ENCODE assay signal across 18 cellular contexts in genomic region chr3:57131210-57131588, GRCh38. TPM values are rescaled to one million over a fixed set of nuclear protein-coding genes. Genes with fewer than 3 reads are reported as not detected.
DNase-seq lines count a peak whose midpoint lies in the region; ATAC-seq, FAIRE-seq and TF ChIP-seq lines count a peak whose summit lies in the region.
"Had no signal": no experiment of that assay in that cellular context is flagged by ENCODE, and none has a peak within 500 bp of the region (broad histone marks: within the 10 kb centered on the region; RNA-seq: fewer than 3 reads in every experiment).

No MANE protein-coding gene starts in this region.

- DNase-seq in neural progenitor cell (ENCODE audit: low spot score) (no peak), NCI-H1048 (lab: John Stamatoyannopoulos, UW) (no peak), left cardiac atrium (no peak), foreskin fibroblast (no peak), HTR-8/SVneo (ENCODE audit: insufficient read length, low spot score) (no peak)
- DNase-seq: Calu3, Karpas-422, MM.1S, NCI-H1105 treated with DMSO at 0.1 percent for 48 hours, NCI-H187, NCI-H446 treated with DMSO at 0.1 percent for 48 hours had no signal

- H3K27ac Mint-ChIP-seq in brain (peak overlapping the region in 3 of 5 experiments; percentile 78 to 90 (median 84)), neural progenitor cell (peak overlapping the region; percentile 88)
- H3K27ac Mint-ChIP-seq: CD4-positive, CD25-positive, alpha-beta regulatory T cell had no signal

- no peak for FAIRE-seq in HTR-8/SVneo (lab: Jason Lieb, UNC)
- FAIRE-seq: GM12878, GM18507 had no signal

- H3K4me3 Mint-ChIP-seq in brain: peak overlapping the region in 1 of 5 experiments; percentile 24
- H3K4me3 Mint-ChIP-seq in neural progenitor cell: peak overlapping the region; percentile 84
- H3K4me3 Mint-ChIP-seq: CD4-positive, CD25-positive, alpha-beta regulatory T cell had no signal

- H3F3A ChIP-seq in neural progenitor cell (ENCODE audit: low read depth): peaks cover 58% of the 10 kb centered on the region

- H3K4me1 ChIP-seq in HUES48 (ENCODE audit: control insufficient read depth, insufficient read depth, low read length): peaks cover 59% of the 10 kb centered on the region
- peaks cover 74% of the 10 kb centered on the region for H3K4me1 ChIP-seq in iPS-18a (ENCODE audit: control insufficient read depth, low read depth, low read length)
- H3K4me1 ChIP-seq in neural progenitor cell: peaks cover 64% of the 10 kb centered on the region

- H4K20me1 ChIP-seq in neural progenitor cell (ENCODE audit: low read depth): peaks cover 15% of the 10 kb centered on the region

- H3K36me3 ChIP-seq in HUES48 (ENCODE audit: control insufficient read depth, insufficient read depth, low read length) (no peaks in the 10 kb centered on the region), iPS-18a (ENCODE audit: control insufficient read depth, low read depth, low read length) (no peaks in the 10 kb centered on the region), neural progenitor cell (no peaks in the 10 kb centered on the region)

- peaks cover 6% of the 10 kb centered on the region; the same call in 1 of the 2 replicates for H3K27me3 ChIP-seq in HUES48 (ENCODE audit: control insufficient read depth, insufficient read depth, low read length)
- no peaks in the 10 kb centered on the region for H3K27me3 ChIP-seq in iPS-18a (ENCODE audit: control insufficient read depth, insufficient read depth, low read length)
- peaks cover 44% of the 10 kb centered on the region for H3K27me3 ChIP-seq in neural progenitor cell

- no peak for ATAC-seq in left cardiac atrium

- H3K27ac ChIP-seq in HUES48 (ENCODE audit: low read depth, low read length) (peak overlapping the region; percentile 99), iPS-18a (ENCODE audit: low read length) (peak overlapping the region; percentile 87), neural progenitor cell (peak overlapping the region; percentile 96)
- H3K27ac ChIP-seq: HL-60 had no signal

- H3K27me3 Mint-ChIP-seq in brain (peaks cover 3% of the 10 kb centered on the region), neural progenitor cell (ENCODE audit: insufficient read depth, low read depth) (peaks cover 2% of the 10 kb centered on the region)

- H2AFZ ChIP-seq in neural progenitor cell (replicated peaks): no peak overlapping the region

- peaks cover 0 to 2% (median 0%) of the 10 kb centered on the region in 5 experiments for H3K9me3 Mint-ChIP-seq in brain
- no peaks in the 10 kb centered on the region for H3K9me3 Mint-ChIP-seq in neural progenitor cell
- H3K9me3 Mint-ChIP-seq: CD4-positive, CD25-positive, alpha-beta regulatory T cell had no signal

- peak overlapping the region; percentile 70 for H3K4me2 ChIP-seq in neural progenitor cell

- intact Hi-C loops in left cardiac atrium (cut with DNase I): no loop called here

- peaks cover 69% of the 10 kb centered on the region for H3K79me2 ChIP-seq in neural progenitor cell (ENCODE audit: low read depth)

- peaks cover 20% of the 10 kb centered on the region for H3K36me3 Mint-ChIP-seq in brain
- peaks cover 31% of the 10 kb centered on the region for H3K36me3 Mint-ChIP-seq in neural progenitor cell
- H3K36me3 Mint-ChIP-seq: CD4-positive, CD25-positive, alpha-beta regulatory T cell had no signal

- H3K9me3 ChIP-seq in HUES48 (ENCODE audit: control insufficient read depth, insufficient read depth, low read length): no peaks in the 10 kb centered on the region
- H3K9me3 ChIP-seq in iPS-18a (ENCODE audit: control insufficient read depth, low read depth, low read length): no peaks in the 10 kb centered on the region
- H3K9me3 ChIP-seq in neural progenitor cell (ENCODE audit: low read depth): no peaks in the 10 kb centered on the region

- H3K4me1 Mint-ChIP-seq in brain (peaks cover 58% of the 10 kb centered on the region), neural progenitor cell (peaks cover 77% of the 10 kb centered on the region)
- H3K4me1 Mint-ChIP-seq: CD4-positive, CD25-positive, alpha-beta regulatory T cell had no signal

- H3K4me3 ChIP-seq in HUES48 (ENCODE audit: low read depth, low read length) (0 out of 2 replicates have a peak overlapping the region, but pooled peaks have one; percentile 0), iPS-18a (ENCODE audit: low read length) (peak overlapping the region; percentile 33), neural progenitor cell (peak overlapping the region; percentile 28), foreskin fibroblast (ENCODE audit: low read depth in 1 of 2, low read length in 2 of 2) (no peak overlapping the region)
- H3K4me3 ChIP-seq: GM12878 had no signal

- peak overlapping the region; percentile 52 for H3K9ac ChIP-seq in HUES48 (ENCODE audit: low read depth, low read length)
- peak overlapping the region; percentile 56 for H3K9ac ChIP-seq in iPS-18a (ENCODE audit: low read length)
- no peak overlapping the region for H3K9ac ChIP-seq in neural progenitor cell

- TF ChIP-seq CTCF in brain (conservative IDR thresholded peaks at IDR 0.05) (no peak), neural progenitor cell (IDR thresholded peaks at IDR 0.05) (no peak), foreskin fibroblast (IDR thresholded peaks at IDR 0.05; ENCODE audit: low read depth, low read length) (no peak)

RNA-seq across cellular contexts. Expression of gene IL17RD, which starts 34.0 kb away (rescaled TPM):
- polyA plus RNA-seq in brain (ENCODE audit: insufficient read depth, low read depth, low replicate concordance): 6.1 TPM
- total RNA-seq in neural progenitor cell (ENCODE audit: low replicate concordance): 26.1 and 33.6 TPM in 2 replicates
- total RNA-seq in left cardiac atrium: 1 to 10 TPM; 3.9 to 5.9 TPM
- total RNA-seq: CD4-positive, CD25-positive, alpha-beta regulatory T cell had no signal
- polyA plus RNA-seq: CD4-positive, CD25-positive, alpha-beta regulatory T cell had no signal

Comparison
In these comparisons a context has a peak if more than half of its experiments do, and no peak if none do; other contexts are left out.
1. H3K4me3 ChIP-seq: peak in HUES48 (single experiment), iPS-18a (single experiment) and neural progenitor cell (single experiment); none in foreskin fibroblast (0 of 2).
2. Peak in every context shown above with its lines, with median percentiles within 50 percentile points of each other: H3K27ac ChIP-seq.